8 cellular contexts compared by ENCODE assay signal in the genomic region with DNA sequence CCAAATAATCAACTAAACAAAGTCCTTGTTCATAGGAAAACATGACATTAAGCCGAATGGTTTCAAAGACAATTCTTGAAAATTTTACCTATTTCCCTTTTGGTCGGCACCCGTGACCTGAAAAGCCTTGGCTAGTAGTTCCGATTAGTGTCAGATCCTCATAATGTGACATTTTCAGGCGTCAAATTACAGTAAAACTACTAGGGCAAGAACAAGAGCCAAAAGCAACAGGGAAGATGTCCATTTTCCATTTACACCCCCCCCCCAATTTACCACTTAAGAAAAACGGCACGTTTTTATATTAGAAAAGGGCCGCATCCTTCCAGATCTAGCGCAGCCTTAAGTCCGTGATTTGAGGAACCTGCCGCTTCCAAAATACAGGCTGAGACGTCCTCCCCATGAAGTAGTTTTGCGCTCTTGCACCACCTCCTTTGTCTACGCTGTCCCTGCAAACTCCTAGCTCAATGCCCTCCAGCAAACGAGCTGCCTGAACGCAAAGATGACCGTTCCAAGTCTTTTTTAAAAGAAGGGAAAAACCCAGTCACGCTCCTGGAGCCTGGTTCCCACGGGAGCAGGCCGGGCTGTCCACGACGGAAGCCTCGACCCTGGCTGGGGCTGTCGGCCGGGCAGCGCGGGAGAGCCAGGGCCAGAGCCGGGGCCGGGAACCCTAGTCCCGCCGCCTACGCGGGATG. TPM values are rescaled to one million over a fixed set of nuclear protein-coding genes. Genes with fewer than 3 reads are reported as not detected.
DNase-seq lines count a peak whose midpoint lies in the region; ATAC-seq lines count a peak whose summit lies in the region.

No MANE protein-coding gene starts in this region.

- H3K4me1 Mint-ChIP-seq in dendritic cell treated with granulocyte-macrophage colony-stimulating factor and Interleukin-4, amounts not matched to agents 40 ng/mL and 50 ng/mL, for 4 days (ENCODE audit: low read depth), result peaks cover 42% of the 10 kb centered on the region
- peaks cover 21 to 36% of the 10 kb centered on the region in 2 donors for H3K4me1 Mint-ChIP-seq in stimulated activated naive B cell treated with anti-CD40 and anti-IgM and Interleukin-4, amounts not matched to agents 10 μg/mL and 1 μg/mL and 100 μg/mL, for 72 hours

- peaks cover 7% of the 10 kb centered on the region for H3K9me3 Mint-ChIP-seq in dendritic cell treated with granulocyte-macrophage colony-stimulating factor and Interleukin-4, amounts not matched to agents 40 ng/mL and 50 ng/mL, for 4 days
- H3K9me3 Mint-ChIP-seq in stimulated activated naive B cell treated with anti-CD40 and anti-IgM and Interleukin-4, amounts not matched to agents 10 μg/mL and 1 μg/mL and 100 μg/mL, for 72 hours, result peaks cover 5 to 7% of the 10 kb centered on the region in 2 donors

- peaks cover 22% of the 10 kb centered on the region for H3K36me3 Mint-ChIP-seq in dendritic cell treated with granulocyte-macrophage colony-stimulating factor and Interleukin-4, amounts not matched to agents 40 ng/mL and 50 ng/mL, for 4 days (ENCODE audit: low read depth)
- H3K36me3 Mint-ChIP-seq in stimulated activated naive B cell treated with anti-CD40 and anti-IgM and Interleukin-4, amounts not matched to agents 10 μg/mL and 1 μg/mL and 100 μg/mL, for 72 hours, result peaks cover 7 to 11% of the 10 kb centered on the region in 2 donors

- DNase-seq in EL (peak; percentile 54), SKM-1 treated with dmso at 0.1 percent for 144 hours (lab: John Stamatoyannopoulos, UW; ENCODE audit: unreplicated experiment) (peak; percentile 52), left lobe of liver (ENCODE audit: low spot score) (no peak), DMS153 (lab: John Stamatoyannopoulos, UW) (no peak)
- DNase-seq in stimulated activated naive B cell treated with anti-CD40 and anti-IgM and Interleukin-4, amounts not matched to agents 10 μg/mL and 1 μg/mL and 100 μg/mL, for 72 hours, result peak; percentile 24

- intact Hi-C loops in dendritic cell treated with granulocyte-macrophage colony-stimulating factor and Interleukin-4, amounts not matched to agents 40 ng/mL and 50 ng/mL, for 4 days (cut with micrococcal nuclease), result loop anchor here (2.0 to 10.0 kb wide), 4 partner anchors 20 to 519 kb away; partner anchors contain the start of genes MGAT4B and RUFY1

- peak overlapping the region; percentile 92 for H3K4me3 Mint-ChIP-seq in dendritic cell treated with granulocyte-macrophage colony-stimulating factor and Interleukin-4, amounts not matched to agents 40 ng/mL and 50 ng/mL, for 4 days
- peak overlapping the region; percentile 92 to 93 for H3K4me3 Mint-ChIP-seq in stimulated activated naive B cell treated with anti-CD40 and anti-IgM and Interleukin-4, amounts not matched to agents 10 μg/mL and 1 μg/mL and 100 μg/mL, for 72 hours

- ATAC-seq in HG03520 (IDR thresholded peaks at IDR 0.05; ENCODE audit: unreplicated experiment), result peak; percentile 16
- peak; percentile 24 for ATAC-seq in left lobe of liver
- ATAC-seq in stimulated activated naive B cell treated with anti-CD40 and anti-IgM and Interleukin-4, amounts not matched to agents 10 μg/mL and 1 μg/mL and 100 μg/mL, for 72 hours (replicated peaks), result peak; percentile 30 to 31
- ATAC-seq in GM21447 (IDR thresholded peaks at IDR 0.05; ENCODE audit: unreplicated experiment), result no peak

- H3K27me3 Mint-ChIP-seq in dendritic cell treated with granulocyte-macrophage colony-stimulating factor and Interleukin-4, amounts not matched to agents 40 ng/mL and 50 ng/mL, for 4 days, result peaks cover 3% of the 10 kb centered on the region
- peaks cover 0 to 5% of the 10 kb centered on the region in 2 donors for H3K27me3 Mint-ChIP-seq in stimulated activated naive B cell treated with anti-CD40 and anti-IgM and Interleukin-4, amounts not matched to agents 10 μg/mL and 1 μg/mL and 100 μg/mL, for 72 hours

- H3K27ac Mint-ChIP-seq in dendritic cell treated with granulocyte-macrophage colony-stimulating factor and Interleukin-4, amounts not matched to agents 40 ng/mL and 50 ng/mL, for 4 days, result peak overlapping the region; percentile 96
- H3K27ac Mint-ChIP-seq in stimulated activated naive B cell treated with anti-CD40 and anti-IgM and Interleukin-4, amounts not matched to agents 10 μg/mL and 1 μg/mL and 100 μg/mL, for 72 hours, result peak overlapping the region; percentile 94

RNA-seq across cellular contexts. Expression of gene RNF130, which starts 0.7 kb away (rescaled TPM):
- 102 TPM for total RNA-seq in left lobe of liver

Comparison
In these comparisons a context has a peak if more than half of its experiments do, and no peak if none do; other contexts are left out.
1. DNase-seq: peak in EL (single experiment), SKM-1 treated with dmso at 0.1 percent for 144 hours (single experiment) and stimulated activated naive B cell treated with anti-CD40 and anti-IgM and Interleukin-4, amounts not matched to agents 10 μg/mL and 1 μg/mL and 100 μg/mL, for 72 hours (single experiment); none in left lobe of liver (single experiment) and DMS153 (single experiment).